Comparison of ENCODE assay signal across 16 cellular contexts in genomic region chr5:35811108-35811741, GRCh38.
DNase-seq lines count a peak whose midpoint lies in the region; ATAC-seq and TF ChIP-seq lines count a peak whose summit lies in the region.
"Had no signal": no experiment of that assay in that cellular context is flagged by ENCODE, and none has a peak within 500 bp of the region (broad histone marks: within the 10 kb centered on the region; RNA-seq: fewer than 3 reads in every experiment).

No MANE protein-coding gene starts in this region.

- no peaks in the 10 kb centered on the region for H3K27me3 ChIP-seq in effector memory CD4-positive, alpha-beta T cell (replicated peaks; ENCODE audit: control insufficient read depth, insufficient read depth, low read length, poor library complexity, severe bottlenecking)
- H3K27me3 ChIP-seq: neural progenitor cell had no signal

- DNase-seq in stimulated activated CD4-positive, alpha-beta T cell treated with anti-CD3 and anti-CD28 coated beads, Interleukin-1b, Interleukin-23, amount 100 ng/mL, for 48 hours = peak; percentile 51
- DNase-seq in stimulated activated CD4-positive, alpha-beta T cell treated with anti-CD3 and anti-CD28 coated beads, Interleukin-4, amount 100 ng/mL, for 1 hour = no peak
- no peak for DNase-seq in T-helper 2 cell treated with Interferon-gamma antibody and Interleukin-4, amounts not matched to agents 5 μg/mL and 100 μg/mL, for 36 hours (ENCODE audit: low spot score)
- DNase-seq in effector memory CD4-positive, alpha-beta T cell = peak in 2 of 3 donors; percentile 26 to 29
- DNase-seq in RWPE1 (ENCODE audit: low spot score) = no peak
- DNase-seq in KG1 (lab: John Stamatoyannopoulos, UW) = no peak
- no peak for DNase-seq in NCI-H82 (lab: John Stamatoyannopoulos, UW)
- DNase-seq: aorta; effector CD8-positive, alpha-beta T cell; GF-D8; left cardiac atrium; NCI-H1092 treated with DMSO at 0.1 percent for 48 hours; RPMI8226 had no signal

- H3K27me3 Mint-ChIP-seq in T-helper 2 cell treated with Interferon-gamma antibody and Interleukin-4, amounts not matched to agents 5 μg/mL and 100 μg/mL, for 36 hours (ENCODE audit: low read depth) = no peaks in the 10 kb centered on the region
- H3K27me3 Mint-ChIP-seq: B cell had no signal

- POLR2A ChIA-PET in RWPE1 (lab: Yijun Ruan, JAX; ENCODE audit: low non-redundant PET) = no interaction called here

- peak overlapping the region; percentile 93 for H3K27ac Mint-ChIP-seq in T-helper 2 cell treated with Interferon-gamma antibody and Interleukin-4, amounts not matched to agents 5 μg/mL and 100 μg/mL, for 36 hours
- H3K27ac Mint-ChIP-seq: B cell, neural progenitor cell had no signal

- H3K9me3 ChIP-seq in effector memory CD4-positive, alpha-beta T cell (ENCODE audit: control insufficient read depth, low read length) = no peaks in the 10 kb centered on the region

- peak overlapping the region; percentile 64 for H3K4me3 Mint-ChIP-seq in T-helper 2 cell treated with Interferon-gamma antibody and Interleukin-4, amounts not matched to agents 5 μg/mL and 100 μg/mL, for 36 hours
- H3K4me3 Mint-ChIP-seq: B cell, neural progenitor cell had no signal

- CTCF ChIA-PET in RWPE1 (lab: Yijun Ruan, JAX) = no interaction called here

- H3K9me3 Mint-ChIP-seq in T-helper 2 cell treated with Interferon-gamma antibody and Interleukin-4, amounts not matched to agents 5 μg/mL and 100 μg/mL, for 36 hours = no peaks in the 10 kb centered on the region
- H3K9me3 Mint-ChIP-seq: neural progenitor cell had no signal

- H3K4me1 Mint-ChIP-seq in T-helper 2 cell treated with Interferon-gamma antibody and Interleukin-4, amounts not matched to agents 5 μg/mL and 100 μg/mL, for 36 hours (ENCODE audit: low read depth) = peaks cover 45% of the 10 kb centered on the region
- H3K4me1 Mint-ChIP-seq: B cell had no signal

- H3K4me1 ChIP-seq in effector memory CD4-positive, alpha-beta T cell (ENCODE audit: control insufficient read depth, insufficient read depth, low read length, poor library complexity, severe bottlenecking) = peaks cover 60% of the 10 kb centered on the region
- H3K4me1 ChIP-seq: neural progenitor cell had no signal

- H3K36me3 ChIP-seq in effector memory CD4-positive, alpha-beta T cell (ENCODE audit: control insufficient read depth, insufficient read depth, low read length) = no peaks in the 10 kb centered on the region
- H3K36me3 ChIP-seq: neural progenitor cell had no signal

- TF ChIP-seq CTCF in RWPE1 (conservative IDR thresholded peaks at IDR 0.05; ENCODE audit: low read depth) = no peak

- ATAC-seq in HG03280 (IDR thresholded peaks at IDR 0.05; ENCODE audit: unreplicated experiment) = no peak

- H3K4me3 ChIP-seq in effector memory CD4-positive, alpha-beta T cell (ENCODE audit: insufficient read depth, low read depth, low read length, poor library complexity, severe bottlenecking) = no peak overlapping the region
- H3K4me3 ChIP-seq: neural progenitor cell had no signal

- peak overlapping the region; percentile 95 for H3K27ac ChIP-seq in effector memory CD4-positive, alpha-beta T cell (ENCODE audit: insufficient read depth, low read length, poor library complexity, severe bottlenecking)
- no peak overlapping the region for H3K27ac ChIP-seq in RWPE1
- H3K27ac ChIP-seq: neural progenitor cell had no signal

- H3K36me3 Mint-ChIP-seq in T-helper 2 cell treated with Interferon-gamma antibody and Interleukin-4, amounts not matched to agents 5 μg/mL and 100 μg/mL, for 36 hours (ENCODE audit: low read depth) = peaks cover 4% of the 10 kb centered on the region
- H3K36me3 Mint-ChIP-seq: neural progenitor cell had no signal

Comparison
In these comparisons a context has a peak if more than half of its experiments do, and no peak if none do; other contexts are left out.
1. DNase-seq: peak in stimulated activated CD4-positive, alpha-beta T cell treated with anti-CD3 and anti-CD28 coated beads, Interleukin-1b, Interleukin-23, amount 100 ng/mL, for 48 hours (single experiment) and effector memory CD4-positive, alpha-beta T cell (2 of 3); none in stimulated activated CD4-positive, alpha-beta T cell treated with anti-CD3 and anti-CD28 coated beads, Interleukin-4, amount 100 ng/mL, for 1 hour (single experiment), T-helper 2 cell treated with Interferon-gamma antibody and Interleukin-4, amounts not matched to agents 5 μg/mL and 100 μg/mL, for 36 hours (single experiment), RWPE1 (single experiment), KG1 (single experiment) and NCI-H82 (single experiment).